Comparison of ENCODE assay signal across 16 cellular contexts in the genomic region with DNA sequence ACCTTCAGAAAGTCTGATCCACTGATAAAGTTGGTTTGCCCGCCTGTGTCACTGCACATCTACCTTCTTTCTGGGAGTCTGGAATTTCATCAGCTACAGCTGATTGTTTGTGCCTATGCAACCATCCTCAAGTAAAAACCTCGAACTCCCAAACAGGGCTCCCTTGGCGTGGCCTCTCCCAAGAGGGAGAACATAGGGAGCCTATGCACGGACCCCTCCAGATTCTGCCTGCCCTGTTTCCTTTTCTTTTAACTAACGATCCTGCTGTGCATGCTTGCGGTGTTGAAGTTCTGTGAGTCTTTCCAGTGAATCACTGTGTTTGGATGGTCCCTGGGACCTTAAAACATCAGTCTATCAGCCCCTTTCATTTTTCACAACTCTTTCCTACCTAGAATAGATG.
A peak's percentile ranks its signal among the peaks of the same experiment; 100 is the strongest.
DNase-seq lines count a peak whose midpoint lies in the region; ATAC-seq and TF ChIP-seq lines count a peak whose summit lies in the region.
"Had no signal": no experiment of that assay in that cellular context is flagged by ENCODE, and none has a peak within 500 bp of the region (broad histone marks: within the 10 kb centered on the region; RNA-seq: fewer than 3 reads in every experiment).

No MANE protein-coding gene starts in this region.

- no peak overlapping the region for H2BK15ac ChIP-seq in mesenchymal stem cell (ENCODE audit: low read depth, poor library complexity, severe bottlenecking)

- no CpG with 5 or more reads among the region's 6 CpGs for WGBS in trophoblast cell (ENCODE audit: extremely low coverage, insufficient coverage, insufficient read length)
- WGBS in mesenchymal stem cell, result 77% methylated on average over 6 of the region's 6 CpGs

- H4K8ac ChIP-seq in trophoblast cell (ENCODE audit: low read depth, low read length), result no peak overlapping the region
- no peak overlapping the region for H4K8ac ChIP-seq in mesenchymal stem cell (ENCODE audit: low read length)

- no peaks in the 10 kb centered on the region for H4K20me1 ChIP-seq in GM23338 (replicated peaks; ENCODE audit: insufficient read depth)
- H4K20me1 ChIP-seq: BLaER1 had no signal

- H3K4ac ChIP-seq in trophoblast cell (ENCODE audit: low read depth, low read length), result no peak overlapping the region
- H3K4ac ChIP-seq in mesenchymal stem cell (ENCODE audit: low read depth in 1 of 2, low read length in 2 of 2), result no peak overlapping the region

- no peak overlapping the region for H2AK5ac ChIP-seq in trophoblast cell (ENCODE audit: low read length)
- no peak overlapping the region for H2AK5ac ChIP-seq in mesenchymal stem cell (ENCODE audit: low read length, severe bottlenecking)

- H3K14ac ChIP-seq in trophoblast cell (ENCODE audit: low read length) (no peak overlapping the region), mesenchymal stem cell (ENCODE audit: low read length in 2 of 2) (no peak overlapping the region)

- H3K27me3 ChIP-seq in GM23338 (ENCODE audit: insufficient read depth), result no peaks in the 10 kb centered on the region
- no peaks in the 10 kb centered on the region for H3K27me3 ChIP-seq in trophoblast cell (ENCODE audit: insufficient read depth, low read length)
- no peaks in the 10 kb centered on the region for H3K27me3 ChIP-seq in mesenchymal stem cell (ENCODE audit: control insufficient read depth in 1 of 2, insufficient read depth in 1 of 2, low read length in 2 of 2)
- H3K27me3 ChIP-seq: BLaER1 had no signal

- H3K9me2 ChIP-seq in GM23338 (ENCODE audit: insufficient read depth), result no peaks in the 10 kb centered on the region

- DNase-seq in GM23338 (ENCODE audit: low spot score) (peak; percentile 11), astrocyte of the spinal cord (ENCODE audit: low read depth, low spot score) (peak; percentile 21), iPS-NIHi7 (ENCODE audit: extremely low spot score) (peak; percentile 10), trophoblast cell (no peak), mesenchymal stem cell (no peak)
- DNase-seq in activated CD8-positive, alpha-beta memory T cell treated with anti-CD3 and anti-CD28 coated beads, Interleukin-2, amount 50 U/mL, for 48 hours, result no peak
- DNase-seq: 8988T; Calu3; CD4-positive, alpha-beta memory T cell; DMS79 treated with DMSO at 0.1 percent for 48 hours; EL; HCEC 1CT had no signal

- H2BK120ac ChIP-seq in trophoblast cell (ENCODE audit: insufficient read depth, low read length, poor library complexity), result no peak overlapping the region
- no peak overlapping the region for H2BK120ac ChIP-seq in mesenchymal stem cell (ENCODE audit: low read depth, low read length)

- H4K91ac ChIP-seq in trophoblast cell (ENCODE audit: low read depth, low read length) (no peak overlapping the region), mesenchymal stem cell (ENCODE audit: low read length) (no peak overlapping the region)

- H3K27me3 Mint-ChIP-seq in GM23338 (ENCODE audit: insufficient read depth, low read depth, poor library complexity), result peaks cover 2% of the 10 kb centered on the region
- H3K27me3 Mint-ChIP-seq: CD4-positive, alpha-beta memory T cell had no signal

- in situ Hi-C loops in astrocyte of the spinal cord (cut with HindIII; ENCODE audit: low sequenced_read_pairs), result no loop called here

- H3K18ac ChIP-seq in trophoblast cell (ENCODE audit: low read length), result no peak overlapping the region
- no peak overlapping the region for H3K18ac ChIP-seq in mesenchymal stem cell (ENCODE audit: low read depth in 1 of 2, low read length in 2 of 2)

- H2BK12ac ChIP-seq in trophoblast cell (ENCODE audit: low read length) (no peak overlapping the region), mesenchymal stem cell (ENCODE audit: low read length in 2 of 2) (no peak overlapping the region)

- H2BK5ac ChIP-seq in trophoblast cell (ENCODE audit: low read depth, low read length, poor library complexity), result no peak overlapping the region
- no peak overlapping the region for H2BK5ac ChIP-seq in mesenchymal stem cell (ENCODE audit: low read depth, low read length, poor library complexity, severe bottlenecking)

- H3K23ac ChIP-seq in trophoblast cell (ENCODE audit: low read length), result no peak overlapping the region
- no peak overlapping the region for H3K23ac ChIP-seq in mesenchymal stem cell (ENCODE audit: low read length in 2 of 2)

- H3K4me1 ChIP-seq in GM23338 (ENCODE audit: insufficient read depth) (no peaks in the 10 kb centered on the region), trophoblast cell (ENCODE audit: control insufficient read depth in 1 of 2, insufficient read depth in 2 of 2, low read length in 2 of 2) (no peaks in the 10 kb centered on the region), mesenchymal stem cell (ENCODE audit: control insufficient read depth, insufficient read depth, low read depth, low read length) (no peaks in the 10 kb centered on the region)
- H3K4me1 ChIP-seq: BLaER1 had no signal

- peaks cover 18% of the 10 kb centered on the region for H3K4me1 Mint-ChIP-seq in GM23338
- H3K4me1 Mint-ChIP-seq: CD14-positive monocyte; CD4-positive, alpha-beta memory T cell had no signal

- H3K79me1 ChIP-seq in trophoblast cell (ENCODE audit: low read length) (no peaks in the 10 kb centered on the region), mesenchymal stem cell (replicated peaks; ENCODE audit: low read length, poor library complexity, severe bottlenecking) (no peaks in the 10 kb centered on the region)

- H2AFZ ChIP-seq in GM23338 (peak overlapping the region; percentile 60; the same call in 1 of the 2 replicates), trophoblast cell (ENCODE audit: insufficient read depth, low read length, poor library complexity) (no peak overlapping the region), mesenchymal stem cell (ENCODE audit: low read depth, low read length) (no peak overlapping the region)

- H3K79me2 ChIP-seq in GM23338 (replicated peaks; ENCODE audit: insufficient read depth) (no peaks in the 10 kb centered on the region), trophoblast cell (ENCODE audit: control insufficient read depth, insufficient read depth, low read length, poor library complexity) (no peaks in the 10 kb centered on the region)

- H4K12ac ChIP-seq in trophoblast cell (ENCODE audit: low read depth, low read length), result no peak overlapping the region

- TF ChIP-seq CTCF in GM23338 (conservative IDR thresholded peaks at IDR 0.05; ENCODE audit: low read depth in 2 of 2) (no peak), astrocyte of the spinal cord (IDR thresholded peaks at IDR 0.05; ENCODE audit: low read depth, low read length) (no peak)

- H3K36me3 ChIP-seq in GM23338 (ENCODE audit: insufficient read depth) (no peaks in the 10 kb centered on the region), trophoblast cell (ENCODE audit: control insufficient read depth in 1 of 2, insufficient read depth in 2 of 2, low read length in 2 of 2) (no peaks in the 10 kb centered on the region), mesenchymal stem cell (ENCODE audit: control insufficient read depth in 1 of 2, insufficient read depth in 2 of 2, low read depth in 1 of 2, low read length in 2 of 2) (no peaks in the 10 kb centered on the region)
- H3K36me3 ChIP-seq: BLaER1 had no signal

- H3K4me3 Mint-ChIP-seq in GM23338, result no peak overlapping the region
- H3K4me3 Mint-ChIP-seq: CD14-positive monocyte; CD4-positive, alpha-beta memory T cell had no signal

- H3K9me3 ChIP-seq in trophoblast cell (ENCODE audit: insufficient read depth, low read depth, low read length), result no peaks in the 10 kb centered on the region
- H3K9me3 ChIP-seq in mesenchymal stem cell (ENCODE audit: control insufficient read depth, low read length), result no peaks in the 10 kb centered on the region
- H3K9me3 ChIP-seq: BLaER1 had no signal

- H3K36me3 Mint-ChIP-seq in GM23338 (ENCODE audit: low read depth), result no peaks in the 10 kb centered on the region
- H3K36me3 Mint-ChIP-seq: CD14-positive monocyte; CD4-positive, alpha-beta memory T cell had no signal

- no peaks in the 10 kb centered on the region for H3K9me3 Mint-ChIP-seq in GM23338

- 0 out of 2 replicates have a peak overlapping the region, but pooled peaks have one; percentile 17 for H3K27ac Mint-ChIP-seq in GM23338
- H3K27ac Mint-ChIP-seq: CD14-positive monocyte; CD4-positive, alpha-beta memory T cell had no signal

- H3F3A ChIP-seq in GM23338 (replicated peaks; ENCODE audit: low read depth), result no peaks in the 10 kb centered on the region

- H3K4me3 ChIP-seq in GM23338 (no peak overlapping the region), astrocyte of the spinal cord (ENCODE audit: low read depth, low read length) (no peak overlapping the region), trophoblast cell (ENCODE audit: low read depth, low read length) (no peak overlapping the region), mesenchymal stem cell (ENCODE audit: insufficient read depth in 1 of 2, low read depth in 1 of 2, low read length in 2 of 2) (no peak overlapping the region)
- H3K4me3 ChIP-seq: BLaER1, GM12878 had no signal

- H3K27ac ChIP-seq in GM23338 (ENCODE audit: low read depth), result no peak overlapping the region
- H3K27ac ChIP-seq in trophoblast cell (ENCODE audit: low read depth, low read length), result no peak overlapping the region
- no peak overlapping the region for H3K27ac ChIP-seq in mesenchymal stem cell (ENCODE audit: low read length, poor library complexity, severe bottlenecking)
- H3K27ac ChIP-seq: BLaER1 had no signal

- peak overlapping the region; percentile 18 for H3K9ac ChIP-seq in trophoblast cell (ENCODE audit: low read length)
- no peak overlapping the region for H3K9ac ChIP-seq in mesenchymal stem cell (ENCODE audit: low read length)
- H3K9ac ChIP-seq: BLaER1 had no signal

- H3K4me2 ChIP-seq in GM23338 (no peak overlapping the region), trophoblast cell (ENCODE audit: low read length) (no peak overlapping the region), mesenchymal stem cell (ENCODE audit: low read length, poor library complexity, severe bottlenecking) (no peak overlapping the region)
- H3K4me2 ChIP-seq: BLaER1 had no signal

- peak; percentile 76 for ATAC-seq in GM23338
- ATAC-seq in GM21723 (IDR thresholded peaks at IDR 0.05; ENCODE audit: unreplicated experiment), result no peak
- ATAC-seq: GM12878 had no signal

TF ChIP-seq in GM23338, 12 proteins besides CTCF, POLR2A, EP300 and RAD21 (continues in another document):
- no peak for TF ChIP-seq CREB1 (CRISPR knock-in tag; IDR thresholded peaks at IDR 0.05; ENCODE audit: low read depth)
- no peak for TF ChIP-seq NANOG (IDR thresholded peaks at IDR 0.05; ENCODE audit: borderline replicate concordance)

Comparison
In these comparisons a context has a peak if more than half of its experiments do, and no peak if none do; other contexts are left out.
1. DNase-seq: peak in GM23338 (single experiment), astrocyte of the spinal cord (single experiment) and iPS-NIHi7 (single experiment); none in trophoblast cell (0 of 2), activated CD8-positive, alpha-beta memory T cell treated with anti-CD3 and anti-CD28 coated beads, Interleukin-2, amount 50 U/mL, for 48 hours (single experiment) and mesenchymal stem cell (single experiment).